In the genomic region with DNA sequence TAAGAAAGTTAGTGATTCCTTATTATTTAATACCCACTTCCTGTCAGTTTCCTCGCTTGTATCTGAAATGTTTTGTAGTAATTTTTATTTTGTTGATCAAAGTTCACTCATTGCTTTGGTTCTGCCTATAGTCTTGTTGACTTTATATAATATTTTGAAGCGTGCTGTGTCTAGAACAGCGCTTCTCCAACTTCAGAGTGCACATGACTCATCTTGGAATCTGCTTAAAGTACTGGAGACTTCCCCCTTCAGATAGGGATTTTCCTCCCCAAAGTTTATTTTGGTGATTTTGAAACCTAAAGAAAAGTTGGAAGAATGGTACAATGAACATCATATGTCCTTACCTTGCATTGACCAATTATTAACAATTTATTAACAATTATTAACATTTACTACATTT, we compare ENCODE assay signal across 9 cellular contexts. TPM values are rescaled to one million over a fixed set of nuclear protein-coding genes. Genes with fewer than 3 reads are reported as not detected.
A peak's percentile ranks its signal among the peaks of the same experiment; 100 is the strongest.
DNase-seq lines count a peak whose midpoint lies in the region; ATAC-seq and TF ChIP-seq lines count a peak whose summit lies in the region.
"Had no signal": no experiment of that assay in that cellular context is flagged by ENCODE, and none has a peak within 500 bp of the region (broad histone marks: within the 10 kb centered on the region; RNA-seq: fewer than 3 reads in every experiment).

No MANE protein-coding gene starts in this region.

- peak overlapping the region; percentile 84 for H3K27ac Mint-ChIP-seq in MCF 10A (ENCODE audit: low read depth, unreplicated experiment)
- peak overlapping the region; percentile 67 for H3K27ac Mint-ChIP-seq in type B pancreatic cell

- peaks cover 77% of the 10 kb centered on the region for H3K79me2 ChIP-seq in mammary epithelial cell (ENCODE audit: insufficient read depth, low read length)

- CTCF ChIA-PET in MCF 10A (lab: Yijun Ruan, JAX) (interaction anchor here (0.6 to 8.1 kb wide), 16 partner anchors 9 to 1111 kb away, joined by 3 to 209 read pairs (median 4); no protein-coding TSS in a partner anchor), mammary epithelial cell (lab: Charles Lee; ENCODE audit: low non-redundant PET) (interaction anchor here (1.0 kb wide), 1 partner anchor 42 kb away, joined by 8 read pairs; no protein-coding TSS in a partner anchor)

- TF ChIP-seq CTCF in MCF 10A (IDR thresholded peaks at IDR 0.05; ENCODE audit: unreplicated experiment), result no peak
- no peak for TF ChIP-seq CTCF in mammary epithelial cell (conservative IDR thresholded peaks at IDR 0.05 in 1 of 2, IDR thresholded peaks at IDR 0.05 in 1 of 2; ENCODE audit: extremely low read depth in 1 of 2, insufficient read depth in 1 of 2, low read depth in 1 of 2, low read length in 2 of 2)
- no peak for TF ChIP-seq CTCF in gastroesophageal sphincter (IDR thresholded peaks at IDR 0.05)
- no peak for TF ChIP-seq CTCF in type B pancreatic cell (conservative IDR thresholded peaks at IDR 0.05)
- no peak for TF ChIP-seq CTCF in left lung (IDR thresholded peaks at IDR 0.05)

- DNase-seq in MCF 10A (ENCODE audit: unreplicated experiment), result peak; percentile 40
- DNase-seq in mammary epithelial cell, result no peak
- peak; percentile 34 for DNase-seq in amniotic stem cell (lab: John Stamatoyannopoulos, UW)
- DNase-seq in type B pancreatic cell (ENCODE audit: extremely low spot score, unreplicated experiment), result no peak
- no peak for DNase-seq in Kasumi-1 (lab: John Stamatoyannopoulos, UW)
- DNase-seq in NK-92 (lab: John Stamatoyannopoulos, UW; ENCODE audit: unreplicated experiment), result no peak
- DNase-seq in left lung, result no peak

- H3K9me3 ChIP-seq in mammary epithelial cell (replicated peaks; ENCODE audit: insufficient read depth, low read length), result no peaks in the 10 kb centered on the region
- H3K9me3 ChIP-seq in gastroesophageal sphincter, result no peaks in the 10 kb centered on the region
- H3K9me3 ChIP-seq in left lung, result no peaks in the 10 kb centered on the region
- H3K9me3 ChIP-seq: ovary had no signal

- H3K9ac ChIP-seq in mammary epithelial cell (ENCODE audit: insufficient read depth, low read length), result no peak overlapping the region

- BruUV-seq in MCF 10A (replicated peaks; lab: Mats Ljungman, UMichigan) (no TSS peak), mammary epithelial cell (replicated peaks; lab: Mats Ljungman, UMichigan) (no TSS peak)

- no peaks in the 10 kb centered on the region for H3K9me3 Mint-ChIP-seq in MCF 10A (ENCODE audit: unreplicated experiment)
- H3K9me3 Mint-ChIP-seq in type B pancreatic cell, result no peaks in the 10 kb centered on the region

- peaks cover 8% of the 10 kb centered on the region for H4K20me1 ChIP-seq in mammary epithelial cell (ENCODE audit: insufficient read depth, low read length)

- in situ Hi-C loops in mammary epithelial cell (cut with MboI; ENCODE audit: low sequenced_read_pairs in 2 of 2), result loop anchor here (5.0 to 10.0 kb wide), 2 partner anchors 43 to 115 kb away; a partner anchor contains a TSS

- ATAC-seq in gastroesophageal sphincter (no peak), left lung (no peak)

- no peak overlapping the region for H3K27ac ChIP-seq in mammary epithelial cell (ENCODE audit: insufficient read depth, low read depth, low read length)
- peak overlapping the region in 3 of 4 donors; percentile 46 to 92 (median 81) for H3K27ac ChIP-seq in gastroesophageal sphincter
- H3K27ac ChIP-seq in left lung, result peak overlapping the region in 1 of 2 donors; percentile 18

- intact Hi-C loops in MCF 10A (cut with micrococcal nuclease), result loop anchor here (1.0 to 2.0 kb wide), 4 partner anchors 19 to 117 kb away; a partner anchor contains a TSS
- intact Hi-C loops in mammary epithelial cell (cut with micrococcal nuclease), result loop anchor here (1.0 to 2.0 kb wide), 2 partner anchors 42 to 117 kb away; no protein-coding TSS in a partner anchor
- intact Hi-C loops in left lung (cut with DNase I), result loop anchor here in 1 of 2 donors (5.0 to 10.0 kb wide), 2 partner anchors 43 to 125 kb away; a partner anchor contains a TSS

- TF ChIP-seq POLR2A in gastroesophageal sphincter (IDR thresholded peaks at IDR 0.05), result no peak

- TF ChIP-seq EP300 in gastroesophageal sphincter (IDR thresholded peaks at IDR 0.05), result no peak

- POLR2A ChIA-PET in MCF 10A (lab: Yijun Ruan, JAX), result interaction anchor here (0.6 to 15.1 kb wide), 6 partner anchors 16 to 119 kb away, joined by 3 to 615 read pairs (median 7); a partner anchor contains a TSS

- no peak overlapping the region for H2AFZ ChIP-seq in mammary epithelial cell (ENCODE audit: low read depth, low read length)

- dilution Hi-C loops in mammary epithelial cell (cut with HindIII; ENCODE audit: low sequenced_read_pairs), result no loop called here

- H3K27me3 Mint-ChIP-seq in MCF 10A (ENCODE audit: insufficient read depth, unreplicated experiment) (no peaks in the 10 kb centered on the region), type B pancreatic cell (no peaks in the 10 kb centered on the region)

- H3K4me1 ChIP-seq in mammary epithelial cell (ENCODE audit: insufficient read depth, low read length) (peaks cover 52% of the 10 kb centered on the region), gastroesophageal sphincter (peaks cover 18 to 68% (median 24%) of the 10 kb centered on the region in 3 donors), left lung (peaks cover 24 to 58% of the 10 kb centered on the region in 2 donors)

- H3K36me3 Mint-ChIP-seq in MCF 10A (ENCODE audit: insufficient read depth, unreplicated experiment) (peaks cover 85% of the 10 kb centered on the region), type B pancreatic cell (peaks cover 51% of the 10 kb centered on the region)

- peaks cover 51% of the 10 kb centered on the region for H3K4me1 Mint-ChIP-seq in MCF 10A (ENCODE audit: insufficient read depth, unreplicated experiment)
- peaks cover 30% of the 10 kb centered on the region for H3K4me1 Mint-ChIP-seq in type B pancreatic cell (ENCODE audit: unreplicated experiment)

- H3K36me3 ChIP-seq in mammary epithelial cell (ENCODE audit: insufficient read depth, low read length) (peaks cover 29% of the 10 kb centered on the region), gastroesophageal sphincter (peaks cover 0 to 39% of the 10 kb centered on the region in 2 donors), left lung (peaks cover 0 to 77% of the 10 kb centered on the region in 2 donors)
- H3K36me3 ChIP-seq: ovary had no signal

- no peaks in the 10 kb centered on the region for H3K27me3 ChIP-seq in mammary epithelial cell (ENCODE audit: insufficient read depth, low read length)
- no peaks in the 10 kb centered on the region for H3K27me3 ChIP-seq in gastroesophageal sphincter
- H3K27me3 ChIP-seq in left lung, result no peaks in the 10 kb centered on the region
- H3K27me3 ChIP-seq: ovary had no signal

- peak overlapping the region; percentile 51 for H3K4me3 Mint-ChIP-seq in MCF 10A (ENCODE audit: unreplicated experiment)
- no peak overlapping the region for H3K4me3 Mint-ChIP-seq in type B pancreatic cell

- H3K4me2 ChIP-seq in mammary epithelial cell (ENCODE audit: insufficient read depth, low read depth, low read length), result no peak overlapping the region

- 81% methylated on average over 3 of the region's 3 CpGs for WGBS in mammary epithelial cell (ENCODE audit: low coverage, missing lambda C conversion rate)
- WGBS in gastroesophageal sphincter (ENCODE audit: low coverage in 1 of 2), 2 donors, result 75 to 76% methylated on average over 3 of the region's 3 CpGs

- H3K4me3 ChIP-seq in mammary epithelial cell (replicated peaks in 1 of 3; ENCODE audit: insufficient read depth in 1 of 3, low read depth in 2 of 3, low read length in 3 of 3), result no peak overlapping the region
- no peak overlapping the region for H3K4me3 ChIP-seq in gastroesophageal sphincter
- no peak overlapping the region for H3K4me3 ChIP-seq in left lung
- H3K4me3 ChIP-seq: ovary had no signal

RNA-seq across cellular contexts. Expression of a gene that starts 5.8 kb away (rescaled TPM):
- total RNA-seq in MCF 10A (2022) (18.3 and 34.3 TPM in 2 replicates), mammary epithelial cell (10 to 100 TPM; 20.0 to 26.3 TPM), gastroesophageal sphincter (10 to 100 TPM; 15.3 to 25.8 (median 21.6) TPM), type B pancreatic cell (ENCODE audit: low replicate concordance) (40.4 and 62.6 TPM in 2 replicates), left lung (10 to 100 TPM; 18.6 to 26.5 TPM)
- 20.5 TPM for polyA plus RNA-seq in mammary epithelial cell
- polyA minus RNA-seq in mammary epithelial cell, result 1.0 TPM

RNA-seq across cellular contexts. Expression of a gene that starts 19.4 kb away (rescaled TPM):
- 303 and 310 TPM in 2 replicates for total RNA-seq in MCF 10A (2022)
- total RNA-seq in mammary epithelial cell, result 100 to 1,000 TPM; 230 to 262 TPM
- polyA plus RNA-seq in mammary epithelial cell, result 150 TPM
- 119 TPM for polyA minus RNA-seq in mammary epithelial cell
- 100 to 1,000 TPM; 199 to 283 (median 249) TPM for total RNA-seq in gastroesophageal sphincter
- total RNA-seq in type B pancreatic cell (ENCODE audit: low replicate concordance), result 204 and 242 TPM in 2 replicates
- total RNA-seq in left lung, result 100 to 1,000 TPM; 151 to 155 TPM

Comparison
In these comparisons a context has a peak if more than half of its experiments do, and no peak if none do; other contexts are left out.
1. DNase-seq: peak in MCF 10A (single experiment) and amniotic stem cell (single experiment); none in mammary epithelial cell (single experiment), type B pancreatic cell (single experiment), Kasumi-1 (0 of 2), NK-92 (single experiment) and left lung (0 of 2).